ENCODE assay signal across 15 cellular contexts in the genomic region with DNA sequence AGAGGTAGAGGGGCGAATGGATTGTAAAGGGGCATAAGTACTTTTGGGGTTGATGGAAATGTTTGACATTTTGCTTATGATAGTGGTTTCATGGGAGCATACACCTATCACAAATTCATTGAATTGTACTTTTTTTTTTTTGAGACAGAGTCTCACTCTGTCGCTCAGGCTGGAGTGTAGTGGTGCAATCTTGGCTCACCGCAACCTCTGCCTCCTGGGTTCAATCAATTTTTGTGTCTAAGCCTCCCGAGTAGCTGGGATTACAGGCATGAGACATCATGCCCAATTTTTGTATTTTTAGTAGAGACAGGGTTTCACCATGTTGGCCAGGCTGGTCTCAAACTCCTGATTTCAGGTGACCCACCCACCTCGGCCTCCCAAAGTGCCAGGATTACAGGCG. TPM values are rescaled to one million over a fixed set of nuclear protein-coding genes. Genes with fewer than 3 reads are reported as not detected.
"Had no signal": no experiment of that assay in that cellular context is flagged by ENCODE, and none has a peak within 500 bp of the region (broad histone marks: within the 10 kb centered on the region; RNA-seq: fewer than 3 reads in every experiment).

No MANE protein-coding gene starts in this region.

RNA-seq across cellular contexts. Expression of gene SMYD1, which starts 22.1 kb away (rescaled TPM):
- total RNA-seq: subcutaneous adipose tissue, suprapubic skin, temporal lobe, thoracic aorta, thyroid gland, upper lobe of left lung, upper lobe of right lung, ureter, vagina had no signal

RNA-seq across cellular contexts. Expression of gene RNU2-63P, which starts 29.2 kb away (rescaled TPM):
- total RNA-seq: stomach, subcutaneous adipose tissue, suprapubic skin, temporal lobe, testis, thoracic aorta, thyroid gland, tibial nerve, transverse colon, upper lobe of left lung, upper lobe of right lung, ureter, urinary bladder, uterus, vagina had no signal
